1 cellular context compared by ENCODE assay signal in genomic region chr7:65250216-65250615, GRCh38.
A peak's percentile ranks its signal among the peaks of the same experiment; 100 is the strongest.
TF ChIP-seq lines count a peak whose summit lies in the region.

No MANE protein-coding gene starts in this region.

TF ChIP-seq in HepG2, 621 proteins besides CTCF, POLR2A, EP300 and RAD21 (continued from another document):
- TF ChIP-seq ZNF407 (CRISPR knock-in tag; IDR thresholded peaks at IDR 0.05; ENCODE audit: not compliant biosample characterization) = no peak
- peak; percentile 73 for TF ChIP-seq MAFF (IDR thresholded peaks at IDR 0.05; ENCODE audit: low read depth, low read length)
- no peak for TF ChIP-seq HNRNPUL1 (IDR thresholded peaks at IDR 0.05; ENCODE audit: low read depth, low read length)
- TF ChIP-seq ZNF687 (CRISPR knock-in tag; IDR thresholded peaks at IDR 0.05) = no peak
- TF ChIP-seq ZNF790 (CRISPR knock-in tag; IDR thresholded peaks at IDR 0.05; ENCODE audit: borderline replicate concordance) = no peak
- peak; percentile 83 to 89 for TF ChIP-seq MAFK (conservative IDR thresholded peaks at IDR 0.05 in 1 of 2, IDR thresholded peaks at IDR 0.05 in 1 of 2; ENCODE audit: low read length in 2 of 2)
TF ChIP-seq in HepG2: peak in this region for 2.
